Comparison of ENCODE assay signal across 19 cellular contexts in genomic region chr10:131840788-131841118, GRCh38.
"Had no signal": no experiment of that assay in that cellular context is flagged by ENCODE, and none has a peak within 500 bp of the region (broad histone marks: within the 10 kb centered on the region; RNA-seq: fewer than 3 reads in every experiment).

No MANE protein-coding gene starts in this region.

- H3K27ac Mint-ChIP-seq: activated CD8-positive, alpha-beta T cell treated with anti-CD3 and anti-CD28 coated beads for 36 hours; activated naive CD8-positive, alpha-beta T cell treated with anti-CD3 and anti-CD28 coated beads for 36 hours; T-helper 2 cell treated with Interferon-gamma antibody and Interleukin-4, amounts not matched to agents 5 μg/mL and 100 μg/mL, for 36 hours had no signal

- H3K27me3 Mint-ChIP-seq: activated CD8-positive, alpha-beta T cell treated with anti-CD3 and anti-CD28 coated beads for 36 hours; activated naive CD8-positive, alpha-beta T cell treated with anti-CD3 and anti-CD28 coated beads for 36 hours had no signal

- H3K9me3 ChIP-seq: adrenal gland, MG63, SJSA1 had no signal

- H3K27me3 ChIP-seq: adrenal gland, SJSA1 had no signal

- H3K36me3 ChIP-seq: adrenal gland, MG63, SJSA1, WERI-Rb-1 had no signal

- DNase-seq: activated CD4-positive, alpha-beta T cell treated with anti-CD3 and anti-CD28 coated beads for 4 hours; activated CD8-positive, alpha-beta memory T cell treated with anti-CD3 and anti-CD28 coated beads, Interleukin-2, amount 50 U/mL, for 4 hours; activated naive CD4-positive, alpha-beta T cell treated with Interleukin-2 at 50 U/mL for 16 hours; activated naive CD8-positive, alpha-beta T cell treated with anti-CD3 and anti-CD28 coated beads for 36 hours; anterior cingulate cortex; NCI-H1105; NCI-H1436; NCI-H187; NCI-H2081; NCI-H510A treated with DMSO at 0.1 percent for 48 hours had no signal

- FAIRE-seq: RCC 7860 had no signal

- H3K4me3 ChIP-seq: adrenal gland, MG63, SJSA1 had no signal

- H3K27ac ChIP-seq: adrenal gland, SJSA1, WERI-Rb-1 had no signal

- H3K4me1 ChIP-seq: adrenal gland, SJSA1 had no signal

- H3K4me3 Mint-ChIP-seq: activated CD8-positive, alpha-beta T cell treated with anti-CD3 and anti-CD28 coated beads for 36 hours; activated naive CD8-positive, alpha-beta T cell treated with anti-CD3 and anti-CD28 coated beads for 36 hours; T-helper 2 cell treated with Interferon-gamma antibody and Interleukin-4, amounts not matched to agents 5 μg/mL and 100 μg/mL, for 36 hours had no signal

- ATAC-seq: activated CD4-positive, CD25-positive, alpha-beta regulatory T cell treated with anti-CD3 and anti-CD28 coated beads, Interleukin-2, amount 50 U/mL, for 24 hours; activated CD8-positive, alpha-beta T cell treated with anti-CD3 and anti-CD28 coated beads for 36 hours; SK-N-SH treated with all-trans-retinoic acid at 6 μM for 48 hours had no signal

- H3K4me1 Mint-ChIP-seq: activated naive CD8-positive, alpha-beta T cell treated with anti-CD3 and anti-CD28 coated beads for 36 hours had no signal

- H3K9me3 Mint-ChIP-seq: activated CD8-positive, alpha-beta T cell treated with anti-CD3 and anti-CD28 coated beads for 36 hours; activated naive CD8-positive, alpha-beta T cell treated with anti-CD3 and anti-CD28 coated beads for 36 hours; T-helper 2 cell treated with Interferon-gamma antibody and Interleukin-4, amounts not matched to agents 5 μg/mL and 100 μg/mL, for 36 hours had no signal

- H3K36me3 Mint-ChIP-seq: activated naive CD8-positive, alpha-beta T cell treated with anti-CD3 and anti-CD28 coated beads for 36 hours had no signal
